12 cellular contexts compared by ENCODE assay signal in genomic region chr5:94103507-94104245, GRCh38.
"Had no signal": no experiment of that assay in that cellular context is flagged by ENCODE, and none has a peak within 500 bp of the region (broad histone marks: within the 10 kb centered on the region; RNA-seq: fewer than 3 reads in every experiment).

No MANE protein-coding gene starts in this region.

- H3K27ac ChIP-seq: adrenal gland, colonic mucosa, esophagus squamous epithelium, hepatocyte, tibial artery, uterus, VCaP had no signal

- H3K4me1 ChIP-seq: adrenal gland, colonic mucosa, esophagus squamous epithelium, tibial artery, uterus had no signal

- DNase-seq: activated CD4-positive, alpha-beta T cell treated with anti-CD3 and anti-CD28 coated beads for 1 hour; activated naive CD4-positive, alpha-beta T cell treated with anti-CD3 and anti-CD28 coated beads, Interleukin-2, amount 10 ng/mL, durations not matched to agents 7 days and 5 days; adrenal gland; caudate nucleus; colonic mucosa; esophagus squamous epithelium; stimulated activated CD4-positive, alpha-beta T cell treated with anti-CD3 and anti-CD28 coated beads, Interleukin-1b, Interleukin-23, amount 100 ng/mL, for 48 hours; tibial artery; uterus had no signal

- H3K4me3 Mint-ChIP-seq: activated naive CD4-positive, alpha-beta T cell treated with anti-CD3 and anti-CD28 coated beads, Interleukin-2, amount 10 ng/mL, durations not matched to agents 7 days and 5 days had no signal

- H3K27ac Mint-ChIP-seq: activated naive CD4-positive, alpha-beta T cell treated with anti-CD3 and anti-CD28 coated beads, Interleukin-2, amount 10 ng/mL, durations not matched to agents 7 days and 5 days had no signal

- H3K27me3 Mint-ChIP-seq: activated naive CD4-positive, alpha-beta T cell treated with anti-CD3 and anti-CD28 coated beads, Interleukin-2, amount 10 ng/mL, durations not matched to agents 7 days and 5 days had no signal

- H3K9me3 ChIP-seq: colonic mucosa had no signal

- H3K4me3 ChIP-seq: adrenal gland, colonic mucosa, esophagus squamous epithelium, hepatocyte, tibial artery, uterus had no signal

- H3K27me3 ChIP-seq: adrenal gland, colonic mucosa, esophagus squamous epithelium, hepatocyte, tibial artery, uterus had no signal

- H3K36me3 ChIP-seq: adrenal gland, colonic mucosa, esophagus squamous epithelium, tibial artery, uterus had no signal

- ATAC-seq: left lobe of liver had no signal
